In genomic region chr5:119389288-119390065, GRCh38 we compare ENCODE assay signal across 9 cellular contexts. TPM values are rescaled to one million over a fixed set of nuclear protein-coding genes. Genes with fewer than 3 reads are reported as not detected.
DNase-seq lines count a peak whose midpoint lies in the region; ATAC-seq and TF ChIP-seq lines count a peak whose summit lies in the region.
"Had no signal": no experiment of that assay in that cellular context is flagged by ENCODE, and none has a peak within 500 bp of the region (broad histone marks: within the 10 kb centered on the region; RNA-seq: fewer than 3 reads in every experiment).

No MANE protein-coding gene starts in this region.

- H3K9me3 ChIP-seq in heart right ventricle = no peaks in the 10 kb centered on the region
- H3K9me3 ChIP-seq in right atrium auricular region = no peaks in the 10 kb centered on the region
- H3K9me3 ChIP-seq in mucosa of descending colon = no peaks in the 10 kb centered on the region

- peak overlapping the region; percentile 51 for H3K4me3 Mint-ChIP-seq in activated naive CD8-positive, alpha-beta T cell

- intact Hi-C loops in heart right ventricle (cut with DNase I) = loop anchor here in 1 of 10 donors (5.0 kb wide), 1 partner anchor 52 kb away; no protein-coding TSS in a partner anchor
- intact Hi-C loops in mucosa of descending colon (cut with DNase I, micrococcal nuclease) = no loop called here

- no peaks in the 10 kb centered on the region for H3K9me3 Mint-ChIP-seq in activated naive CD8-positive, alpha-beta T cell (ENCODE audit: low read depth)

- H3K4me1 Mint-ChIP-seq in activated naive CD8-positive, alpha-beta T cell (ENCODE audit: low read depth) = peaks cover 92% of the 10 kb centered on the region

- ATAC-seq in heart right ventricle (peak in 5 of 8 donors; percentile 39 to 56 (median 41)), mucosa of descending colon (peak; percentile 28)

- H3K27me3 Mint-ChIP-seq in activated naive CD8-positive, alpha-beta T cell = no peaks in the 10 kb centered on the region

- no peak for DNase-seq in heart right ventricle
- no peak for DNase-seq in right atrium auricular region (ENCODE audit: low spot score)
- DNase-seq in mucosa of descending colon = no peak
- DNase-seq in DMS 273 treated with DMSO at 0.1 percent for 48 hours (lab: John Stamatoyannopoulos, UW) = no peak
- no peak for DNase-seq in AG08396 (ENCODE audit: low spot score)
- no peak for DNase-seq in GM19240 (ENCODE audit: insufficient read length, low spot score)
- no peak for DNase-seq in globus pallidus (ENCODE audit: low spot score)
- DNase-seq: NCI-H82 had no signal

- H3K36me3 Mint-ChIP-seq in activated naive CD8-positive, alpha-beta T cell = peaks cover 51% of the 10 kb centered on the region

- H3K36me3 ChIP-seq in heart right ventricle = peaks cover 0 to 21% (median 0%) of the 10 kb centered on the region in 9 donors
- no peaks in the 10 kb centered on the region for H3K36me3 ChIP-seq in right atrium auricular region
- no peaks in the 10 kb centered on the region for H3K36me3 ChIP-seq in mucosa of descending colon (ENCODE audit: low read depth)

- peak overlapping the region; percentile 95 for H3K27ac Mint-ChIP-seq in activated naive CD8-positive, alpha-beta T cell

- H3K4me3 ChIP-seq in heart right ventricle (no peak overlapping the region), right atrium auricular region (peak overlapping the region in 1 of 2 donors; percentile 2), mucosa of descending colon (no peak overlapping the region)

- H3K4me1 ChIP-seq in heart right ventricle (peaks cover 0 to 89% (median 21%) of the 10 kb centered on the region in 9 donors), right atrium auricular region (peaks cover 0 to 18% of the 10 kb centered on the region in 2 donors), mucosa of descending colon (ENCODE audit: low read depth) (no peaks in the 10 kb centered on the region)

- H3K27me3 ChIP-seq in heart right ventricle (no peaks in the 10 kb centered on the region), right atrium auricular region (no peaks in the 10 kb centered on the region)

- H3K27ac ChIP-seq in heart right ventricle (peak overlapping the region in 3 of 10 donors; percentile 29 to 54 (median 42)), right atrium auricular region (peak overlapping the region in 1 of 2 donors; percentile 13)

- TF ChIP-seq CTCF in heart right ventricle (IDR thresholded peaks at IDR 0.05) = no peak
- TF ChIP-seq CTCF in right atrium auricular region (IDR thresholded peaks at IDR 0.05) = no peak
- no peak for TF ChIP-seq CTCF in mucosa of descending colon (IDR thresholded peaks at IDR 0.05)

- WGBS in heart right ventricle, 2 donors = 75 to 81% methylated on average over 3 of the region's 3 CpGs

RNA-seq across cellular contexts. Expression of gene TNFAIP8, which starts 33.7 kb away (rescaled TPM):
- 10 to 100 TPM in 6 of 10 donors, 1 to 10 TPM in 4; 3.3 to 30.8 (median 10.1) TPM for total RNA-seq in heart right ventricle
- polyA plus RNA-seq in heart right ventricle = 1 to 10 TPM; 6.1 to 7.4 TPM
- total RNA-seq in right atrium auricular region = 1 to 10 TPM; 5.6 to 8.9 TPM
- total RNA-seq in mucosa of descending colon = 10 to 100 TPM in 2 of 3 donors, 1 to 10 TPM in 1; 8.7 to 15.7 (median 12.3) TPM
